Comparison of ENCODE assay signal across 21 cellular contexts in genomic region chr6:9699890-9700289, GRCh38.
A peak's percentile ranks its signal among the peaks of the same experiment; 100 is the strongest.
DNase-seq lines count a peak whose midpoint lies in the region; ATAC-seq and TF ChIP-seq lines count a peak whose summit lies in the region.
"Had no signal": no experiment of that assay in that cellular context is flagged by ENCODE, and none has a peak within 500 bp of the region (broad histone marks: within the 10 kb centered on the region; RNA-seq: fewer than 3 reads in every experiment).

No MANE protein-coding gene starts in this region.

- H3K9me3 ChIP-seq in body of pancreas, result no peaks in the 10 kb centered on the region
- H3K9me3 ChIP-seq: upper lobe of right lung had no signal

- intact Hi-C loops in body of pancreas (cut with DNase I), result no loop called here

- no peak overlapping the region for H3K27ac Mint-ChIP-seq in effector memory CD8-positive, alpha-beta T cell
- H3K27ac Mint-ChIP-seq: activated T-helper 2 cell treated with anti-CD3 and anti-CD28 coated beads, Interferon-gamma antibody, Interleukin-2, Interleukin-4, amounts not matched to agents 10 μg/mL and 5 μg/mL and 100 μg/mL, durations not matched to agents 14 hours and 24 hours and 36 hours; memory B cell; nephron had no signal

- DNase-seq in DMS 273 (lab: John Stamatoyannopoulos, UW; ENCODE audit: unreplicated experiment), result peak; percentile 68
- peak; percentile 45 for DNase-seq in H4 (ENCODE audit: low spot score)
- DNase-seq in NCI-H524 treated with DMSO at 0.1 percent for 48 hours (lab: John Stamatoyannopoulos, UW), result peak; percentile 97
- DNase-seq in fibroblast of gingiva (ENCODE audit: low read depth), result peak; percentile 2
- no peak for DNase-seq in body of pancreas
- DNase-seq in NCI-H69 (lab: John Stamatoyannopoulos, UW), result no peak
- DNase-seq in effector memory CD8-positive, alpha-beta T cell, result no peak
- DNase-seq: activated CD4-positive, alpha-beta T cell treated with anti-CD3 and anti-CD28 coated beads for 48 hours; brain microvascular endothelial cell; cortex of kidney; hippocampal formation; IMR-90; islet precursor cell; psoas muscle; stimulated activated CD4-positive, alpha-beta T cell treated with anti-CD3 and anti-CD28 coated beads, Interleukin-4, amount 100 ng/mL, for 24 hours; upper lobe of right lung had no signal

- TF ChIP-seq POLR2A in body of pancreas (IDR thresholded peaks at IDR 0.05), result no peak

- H3K4me3 Mint-ChIP-seq in effector memory CD8-positive, alpha-beta T cell, result no peak overlapping the region
- H3K4me3 Mint-ChIP-seq: memory B cell, nephron had no signal

- H3K36me3 ChIP-seq in body of pancreas (replicated peaks in 1 of 2; ENCODE audit: insufficient read depth in 1 of 2, low read depth in 2 of 2), result no peaks in the 10 kb centered on the region
- H3K36me3 ChIP-seq: BLaER1 treated with 17β-estradiol and CSF1 and Interleukin-3, amounts not matched to agents 10 nM and 100 nM; brain microvascular endothelial cell; upper lobe of right lung had no signal

- ATAC-seq in body of pancreas, result no peak
- no peak for ATAC-seq in effector memory CD8-positive, alpha-beta T cell (replicated peaks)
- ATAC-seq: psoas muscle, upper lobe of right lung had no signal

- no peaks in the 10 kb centered on the region for H3K36me3 Mint-ChIP-seq in effector memory CD8-positive, alpha-beta T cell (ENCODE audit: insufficient read depth)

- no peaks in the 10 kb centered on the region for H3K4me1 ChIP-seq in body of pancreas
- H3K4me1 ChIP-seq: BLaER1 treated with 17β-estradiol and CSF1 and Interleukin-3, amounts not matched to agents 10 nM and 100 nM; psoas muscle; upper lobe of right lung had no signal

- H3K4me1 Mint-ChIP-seq in effector memory CD8-positive, alpha-beta T cell (ENCODE audit: low read depth in 2 of 2), result no peaks in the 10 kb centered on the region
- H3K4me1 Mint-ChIP-seq: memory B cell, nephron had no signal

- no peaks in the 10 kb centered on the region for H3K27me3 Mint-ChIP-seq in effector memory CD8-positive, alpha-beta T cell
- H3K27me3 Mint-ChIP-seq: memory B cell had no signal

- H3K4me3 ChIP-seq in body of pancreas, result no peak overlapping the region
- H3K4me3 ChIP-seq: BLaER1 treated with 17β-estradiol and CSF1 and Interleukin-3, amounts not matched to agents 10 nM and 100 nM; psoas muscle; smooth muscle cell; upper lobe of right lung had no signal

- no peak for TF ChIP-seq CTCF in body of pancreas (IDR thresholded peaks at IDR 0.05)

- H3K27me3 ChIP-seq in body of pancreas, result no peaks in the 10 kb centered on the region
- H3K27me3 ChIP-seq: BLaER1 treated with 17β-estradiol and CSF1 and Interleukin-3, amounts not matched to agents 10 nM and 100 nM; brain microvascular endothelial cell; upper lobe of right lung had no signal

- WGBS in body of pancreas, 2 donors, result 45 to 51% methylated on average over 5 of the region's 5 CpGs

- no peak overlapping the region for H3K27ac ChIP-seq in body of pancreas
- H3K27ac ChIP-seq: BLaER1 treated with 17β-estradiol and CSF1 and Interleukin-3, amounts not matched to agents 10 nM and 100 nM; brain microvascular endothelial cell; psoas muscle; upper lobe of right lung had no signal

- H3K9me3 Mint-ChIP-seq in effector memory CD8-positive, alpha-beta T cell, result peaks cover 7 to 11% of the 10 kb centered on the region in 2 donors

Comparison
In these comparisons a context has a peak if more than half of its experiments do, and no peak if none do; other contexts are left out.
1. DNase-seq: peak in DMS 273 (single experiment), H4 (single experiment), NCI-H524 treated with DMSO at 0.1 percent for 48 hours (single experiment) and fibroblast of gingiva (single experiment); none in body of pancreas (0 of 4), NCI-H69 (single experiment) and effector memory CD8-positive, alpha-beta T cell (0 of 3).